In genomic region chr17:42683407-42684031, GRCh38 we compare ENCODE assay signal across 8 cellular contexts. TPM values are rescaled to one million over a fixed set of nuclear protein-coding genes. Genes with fewer than 3 reads are reported as not detected.
DNase-seq lines count a peak whose midpoint lies in the region; ATAC-seq and TF ChIP-seq lines count a peak whose summit lies in the region.

No MANE protein-coding gene starts in this region.

- intact Hi-C loops in CD14-positive monocyte (cut with micrococcal nuclease), result loop anchor here in 1 of 2 donors (5.0 kb wide), 1 partner anchor 106 kb away; the partner anchor contains the start of gene PSMC3IP

- TF ChIP-seq CTCF in CD14-positive monocyte (IDR thresholded peaks at IDR 0.05) (no peak), endothelial cell (IDR thresholded peaks at IDR 0.05; ENCODE audit: unreplicated experiment) (no peak), nephron (IDR thresholded peaks at IDR 0.05; ENCODE audit: unreplicated experiment in 3 of 3) (no peak)

- ATAC-seq in GM18517 (IDR thresholded peaks at IDR 0.05; ENCODE audit: unreplicated experiment), result no peak

- H3K4me3 Mint-ChIP-seq in CD14-positive monocyte, result peak overlapping the region; percentile 60 to 84
- H3K4me3 Mint-ChIP-seq in endothelial cell (ENCODE audit: unreplicated experiment), result peak overlapping the region; percentile 82
- peak overlapping the region; percentile 88 to 99 (median 92) for H3K4me3 Mint-ChIP-seq in nephron

- H3K4me1 Mint-ChIP-seq in CD14-positive monocyte, result peaks cover 44% of the 10 kb centered on the region
- H3K4me1 Mint-ChIP-seq in endothelial cell (ENCODE audit: unreplicated experiment), result peaks cover 23% of the 10 kb centered on the region
- H3K4me1 Mint-ChIP-seq in nephron, result peaks cover 31% of the 10 kb centered on the region

- H3K27me3 Mint-ChIP-seq in CD14-positive monocyte (ENCODE audit: low read depth in 3 of 3), result peaks cover 39 to 62% (median 48%) of the 10 kb centered on the region in 3 donors
- H3K27me3 Mint-ChIP-seq in endothelial cell (ENCODE audit: unreplicated experiment), result peaks cover 32% of the 10 kb centered on the region
- H3K27me3 Mint-ChIP-seq in nephron (ENCODE audit: low read depth), result peaks cover 3% of the 10 kb centered on the region

- DNase-seq in CD14-positive monocyte (ENCODE audit: low spot score), result no peak
- DNase-seq in NCI-H2227 treated with DMSO at 0.1 percent for 48 hours (lab: John Stamatoyannopoulos, UW), result peak; percentile 58
- DNase-seq in endothelial cell (ENCODE audit: low spot score), result no peak
- DNase-seq in SW480 (ENCODE audit: low spot score), result no peak
- no peak for DNase-seq in EL
- no peak for DNase-seq in OCI-M2 (lab: John Stamatoyannopoulos, UW; ENCODE audit: unreplicated experiment)

- H3K27ac Mint-ChIP-seq in CD14-positive monocyte, result peak overlapping the region in 1 of 7 donors; percentile 66
- H3K27ac Mint-ChIP-seq in endothelial cell (ENCODE audit: unreplicated experiment), result no peak overlapping the region
- H3K27ac Mint-ChIP-seq in nephron, result peak overlapping the region; percentile 98 to 99 (median 99)

- H3K36me3 Mint-ChIP-seq in CD14-positive monocyte (peaks cover 8 to 10% of the 10 kb centered on the region in 2 donors), endothelial cell (ENCODE audit: low read depth, unreplicated experiment) (peaks cover 14% of the 10 kb centered on the region), nephron (ENCODE audit: low read depth) (peaks cover 34% of the 10 kb centered on the region)

- H3K9me3 Mint-ChIP-seq in CD14-positive monocyte, result peaks cover 6 to 31% (median 17%) of the 10 kb centered on the region in 7 donors
- H3K9me3 Mint-ChIP-seq in endothelial cell (ENCODE audit: unreplicated experiment), result no peaks in the 10 kb centered on the region
- no peaks in the 10 kb centered on the region for H3K9me3 Mint-ChIP-seq in nephron

RNA-seq across cellular contexts. Expression of gene CNTNAP1, which starts 1.2 kb away (rescaled TPM):
- under 1 TPM in 1 of 2 donors, not detected in 1; 0.24 TPM for polyA plus RNA-seq in CD14-positive monocyte
- total RNA-seq in endothelial cell (ENCODE audit: unreplicated experiment), result 8.9 TPM

RNA-seq across cellular contexts. Expression of gene CCR10, which starts 1.9 kb away (rescaled TPM):
- under 1 TPM in 1 of 2 donors, not detected in 1; 0.13 TPM for polyA plus RNA-seq in CD14-positive monocyte
- 1.2 TPM for total RNA-seq in endothelial cell (ENCODE audit: unreplicated experiment)

RNA-seq across cellular contexts. Expression of gene PLEKHH3, which starts 6.7 kb away (rescaled TPM):
- under 1 TPM; 0.38 to 0.41 TPM for polyA plus RNA-seq in CD14-positive monocyte
- total RNA-seq in endothelial cell (ENCODE audit: unreplicated experiment), result 25.2 TPM

RNA-seq across cellular contexts. Expression of gene TUBG2, which starts 24.4 kb away (rescaled TPM):
- under 1 TPM; 0.31 to 0.47 TPM for polyA plus RNA-seq in CD14-positive monocyte
- 19.7 TPM for total RNA-seq in endothelial cell (ENCODE audit: unreplicated experiment)
